ENCODE assay signal across 8 cellular contexts in the genomic region with DNA sequence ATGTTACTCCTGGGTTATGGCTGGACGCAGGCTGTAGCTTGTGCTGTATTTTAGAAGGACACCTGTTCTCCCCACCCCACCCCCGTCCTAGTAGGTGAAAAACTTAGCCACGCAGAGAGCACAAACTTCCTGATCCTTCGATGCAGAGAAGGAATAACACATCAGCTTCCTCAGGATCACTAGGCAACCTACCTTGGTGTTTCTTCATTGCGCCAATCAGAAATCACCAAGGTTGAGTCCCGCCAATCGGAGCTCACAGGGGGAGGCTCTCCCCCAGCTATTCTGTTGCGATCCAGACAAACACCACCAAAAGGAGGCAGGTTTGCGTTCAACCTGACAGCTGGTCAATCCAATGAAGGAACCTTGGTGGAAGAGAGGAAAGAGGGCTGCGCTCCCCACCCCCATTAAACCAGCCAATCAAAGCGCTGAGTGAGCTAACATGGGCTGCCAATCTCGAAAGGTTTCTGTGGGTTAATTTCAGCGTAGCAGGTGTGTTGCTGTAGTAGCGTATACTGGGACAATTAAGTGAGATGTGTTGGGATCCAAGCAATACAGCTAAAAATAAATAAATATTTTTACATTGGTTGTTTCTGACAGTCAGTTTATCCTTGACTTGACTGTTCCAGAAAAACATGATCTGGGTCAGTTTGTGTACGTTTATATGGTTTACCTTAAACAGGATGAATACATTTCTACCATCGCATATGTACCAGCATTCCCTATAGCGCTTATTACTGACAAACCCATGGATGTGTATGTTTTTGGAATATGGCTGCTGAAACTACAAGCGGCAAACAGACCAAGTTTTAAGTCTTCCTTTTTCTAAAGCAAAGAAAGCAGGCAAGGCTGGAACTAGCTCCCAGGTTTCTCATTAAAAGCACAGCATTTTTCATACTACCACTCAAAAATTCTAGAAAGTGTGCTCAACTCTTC. TPM values are rescaled to one million over a fixed set of nuclear protein-coding genes. Genes with fewer than 3 reads are reported as not detected.
A peak's percentile ranks its signal among the peaks of the same experiment; 100 is the strongest.
DNase-seq lines count a peak whose midpoint lies in the region; ATAC-seq, FAIRE-seq and TF ChIP-seq lines count a peak whose summit lies in the region.

A gene (minus strand): TSS at position 160 of the 933 bp plus-strand sequence. CDS start 2,316 bp downstream, outside the sequence.

- peak within 1 kb of the TSS; percentile 90 for H3K27ac Mint-ChIP-seq in T-helper 17 cell

- TF ChIP-seq CTCF in GM13977 (IDR thresholded peaks at IDR 0.05; ENCODE audit: extremely low read depth, insufficient read depth, missing control alignments) (no peak), right atrium auricular region (IDR thresholded peaks at IDR 0.05) (no peak), psoas muscle (IDR thresholded peaks at IDR 0.05) (peak; percentile 26)

- H3K36me3 ChIP-seq in right atrium auricular region = peaks cover 9% of the 10 kb centered on the region
- H3K36me3 ChIP-seq in psoas muscle (ENCODE audit: insufficient read depth in 1 of 2, low read depth in 1 of 2) = peaks cover 0 to 33% of the 10 kb centered on the region in 2 donors

- peak; percentile 5 for FAIRE-seq in urothelium cell line (lab: Jason Lieb, UNC)

- intact Hi-C loops in psoas muscle (cut with DNase I) = loop anchor here in 1 of 2 donors (10.0 kb wide), 1 partner anchor 132 kb away; no protein-coding TSS in a partner anchor

- H3K4me1 ChIP-seq in right atrium auricular region (peaks cover 0 to 15% of the 10 kb centered on the region in 2 donors), psoas muscle (peaks cover 17% of the 10 kb centered on the region)

- peak within 1 kb of the TSS; percentile 93 for H3K4me3 Mint-ChIP-seq in T-helper 17 cell

- H3K36me3 Mint-ChIP-seq in T-helper 17 cell (ENCODE audit: low read depth) = peaks cover 5% of the 10 kb centered on the region

- H3K27me3 Mint-ChIP-seq in T-helper 17 cell = peaks cover 9% of the 10 kb centered on the region

- H3K4me1 Mint-ChIP-seq in T-helper 17 cell = peaks cover 22% of the 10 kb centered on the region

- H3K27ac ChIP-seq in right atrium auricular region (peak within 1 kb of the TSS; percentile 59 to 61), psoas muscle (peak within 1 kb of the TSS; percentile 79)

- 1 to 3% (median 1%) methylated on average over 18 of the region's 18 CpGs for WGBS in psoas muscle, 3 donors

- ATAC-seq in HG02885 (IDR thresholded peaks at IDR 0.05; ENCODE audit: poor library complexity, unreplicated experiment) (peak; percentile 99), T-helper 17 cell (peak; percentile 99), psoas muscle (peak; percentile 99 to 100 (median 100))

- H3K27me3 ChIP-seq in right atrium auricular region = no peaks in the 10 kb centered on the region
- H3K27me3 ChIP-seq in psoas muscle (ENCODE audit: insufficient read depth in 3 of 3, low read length in 2 of 3) = no peaks in the 10 kb centered on the region

- peak; percentile 84 for DNase-seq in GM13977 (ENCODE audit: low spot score)
- peak; percentile 100 for DNase-seq in NCI-H1694 treated with DMSO at 0.1 percent for 48 hours (lab: John Stamatoyannopoulos, UW)
- DNase-seq in T-helper 17 cell = peak; percentile 58 to 80 (median 74)
- peak; percentile 37 to 99 (median 91) for DNase-seq in anterior cingulate cortex (lab: John Stamatoyannopoulos, UW)
- peak; percentile 97 for DNase-seq in right atrium auricular region (ENCODE audit: low spot score)
- DNase-seq in psoas muscle = peak; percentile 87 to 91
- peak; percentile 94 for DNase-seq in urothelium cell line (ENCODE audit: low spot score)

- H3K4me3 ChIP-seq in right atrium auricular region (peak within 1 kb of the TSS; percentile 69 to 74), psoas muscle (peak within 1 kb of the TSS; percentile 82)

- in situ Hi-C loops in GM13977 (cut with MboI; ENCODE audit: low pct_unique_long_range_greater_than_20kb, low sequenced_read_pairs, unreplicated experiment) = no loop called here

- H3K9me3 ChIP-seq in T-helper 17 cell (ENCODE audit: control insufficient read depth, low read length, poor library complexity, severe bottlenecking) (no peaks in the 10 kb centered on the region), right atrium auricular region (no peaks in the 10 kb centered on the region), psoas muscle (no peaks in the 10 kb centered on the region)

RNA-seq across cellular contexts. Expression of the gene that starts here (rescaled TPM):
- total RNA-seq in T-helper 17 cell = 1 to 10 TPM; 7.0 to 9.1 TPM
- total RNA-seq in right atrium auricular region = 10 to 100 TPM; 11.3 to 12.7 TPM
- 10 to 100 TPM; 12.0 to 22.4 (median 13.6) TPM for total RNA-seq in psoas muscle
- 10 to 100 TPM in 2 of 3 donors, 1 to 10 TPM in 1; 6.6 to 27.5 (median 11.5) TPM for polyA plus RNA-seq in psoas muscle

Comparison
In these comparisons a context has a peak if more than half of its experiments do, and no peak if none do; other contexts are left out.
1. Peak in every context shown above with its lines: DNase-seq, ATAC-seq, H3K4me3 ChIP-seq and H3K27ac ChIP-seq.